In the genomic region with DNA sequence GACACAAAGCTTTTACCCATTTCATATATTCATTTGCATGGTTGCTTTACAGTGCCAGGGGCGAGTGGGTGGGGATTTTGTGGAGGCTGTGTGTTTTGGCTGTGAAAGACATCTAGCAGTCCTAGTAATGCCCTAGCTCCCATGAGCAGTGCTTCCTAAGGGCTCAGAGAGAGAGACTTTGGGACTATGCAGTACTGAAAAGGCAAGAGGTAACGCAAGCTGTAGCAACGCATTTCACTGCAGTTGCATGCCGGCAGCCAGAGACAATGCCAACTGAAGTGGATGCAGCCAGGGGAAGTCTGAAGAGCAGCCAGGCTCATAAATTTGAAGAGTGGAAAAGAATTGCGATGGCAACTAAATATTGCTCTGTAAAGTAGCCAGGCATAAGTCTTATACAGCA, we compare ENCODE assay signal across 16 cellular contexts. TPM values are rescaled to one million over a fixed set of nuclear protein-coding genes. Genes with fewer than 3 reads are reported as not detected.
"Had no signal": no experiment of that assay in that cellular context is flagged by ENCODE, and none has a peak within 500 bp of the region (broad histone marks: within the 10 kb centered on the region; RNA-seq: fewer than 3 reads in every experiment).

No MANE protein-coding gene starts in this region.

- H3K4me3 Mint-ChIP-seq: activated CD4-positive, alpha-beta T cell treated with anti-CD3 and anti-CD28 coated beads for 36 hours; activated CD8-positive, alpha-beta T cell treated with anti-CD3 and anti-CD28 coated beads for 36 hours; activated naive CD8-positive, alpha-beta T cell treated with anti-CD3 and anti-CD28 coated beads, Interleukin-2, amount 50 U/mL, for 24 hours had no signal

- ATAC-seq: activated CD4-positive, alpha-beta T cell treated with anti-CD3 and anti-CD28 coated beads for 36 hours; activated CD8-positive, alpha-beta T cell treated with anti-CD3 and anti-CD28 coated beads for 36 hours; activated naive CD8-positive, alpha-beta T cell treated with anti-CD3 and anti-CD28 coated beads, Interleukin-2, amount 50 U/mL, for 24 hours; left ventricle myocardium superior; pancreas had no signal

- DNase-seq: activated CD4-positive, alpha-beta T cell treated with anti-CD3 and anti-CD28 coated beads for 36 hours; activated CD8-positive, alpha-beta memory T cell treated with anti-CD3 and anti-CD28 coated beads, Interleukin-2, amount 50 U/mL, for 48 hours; activated CD8-positive, alpha-beta T cell treated with anti-CD3 and anti-CD28 coated beads for 36 hours; activated naive CD8-positive, alpha-beta T cell treated with anti-CD3 and anti-CD28 coated beads, Interleukin-2, amount 50 U/mL, for 24 hours; colonic mucosa; left ventricle myocardium superior; mesendoderm; pancreas; stomach; T-helper 9 cell; WERI-Rb-1 had no signal

- H3K27me3 ChIP-seq: colonic mucosa, hepatocyte, pancreas, stomach, tibial nerve had no signal

- H3K4me1 Mint-ChIP-seq: activated CD4-positive, alpha-beta T cell treated with anti-CD3 and anti-CD28 coated beads for 36 hours; activated naive CD8-positive, alpha-beta T cell treated with anti-CD3 and anti-CD28 coated beads, Interleukin-2, amount 50 U/mL, for 24 hours had no signal

- H3K27ac ChIP-seq: colonic mucosa, hepatocyte, pancreas, skin epidermis, stomach, tibial nerve, WERI-Rb-1 had no signal

- H3K9me3 ChIP-seq: colonic mucosa, pancreas, stomach, tibial nerve had no signal

- H3K4me1 ChIP-seq: colonic mucosa, pancreas had no signal

- H3K4me3 ChIP-seq: colonic mucosa, hepatocyte, pancreas, skin epidermis, stomach, tibial nerve had no signal

- H3K36me3 ChIP-seq: colonic mucosa, pancreas, stomach, tibial nerve, WERI-Rb-1 had no signal

- H3K27ac Mint-ChIP-seq: activated CD4-positive, alpha-beta T cell treated with anti-CD3 and anti-CD28 coated beads for 36 hours; activated CD8-positive, alpha-beta T cell treated with anti-CD3 and anti-CD28 coated beads for 36 hours; activated naive CD8-positive, alpha-beta T cell treated with anti-CD3 and anti-CD28 coated beads, Interleukin-2, amount 50 U/mL, for 24 hours had no signal

RNA-seq across cellular contexts. Expression of a gene that starts 27.4 kb away (rescaled TPM):
- total RNA-seq: endothelial cell of umbilical vein had no signal
- polyA plus RNA-seq: endothelial cell of umbilical vein, neural cell had no signal
